ENCODE assay signal across 1 cellular context in genomic region chr6:100167585-100167984, GRCh38.
TF ChIP-seq lines count a peak whose summit lies in the region.

No MANE protein-coding gene starts in this region.

TF ChIP-seq in H1, 55 proteins besides CTCF, POLR2A, EP300 and RAD21:
- TF ChIP-seq CHD7 (IDR thresholded peaks at IDR 0.05; ENCODE audit: insufficient replicate concordance, low read length) (peak; percentile 49), POU5F1 (IDR thresholded peaks at IDR 0.05; ENCODE audit: low read depth, low read length) (0 out of 2 replicates have a peak, but pooled peaks have one; percentile 54), HDAC2 (IDR thresholded peaks at IDR 0.05; ENCODE audit: borderline replicate concordance in 1 of 2, low read depth in 2 of 2, low read length in 2 of 2) (0 out of 4 replicates have a peak, but pooled peaks of 1 of the 2 experiments have one; percentile 59), JUN (IDR thresholded peaks at IDR 0.05; ENCODE audit: low read depth, low read length) (no peak), TEAD4 (IDR thresholded peaks at IDR 0.05; ENCODE audit: low read depth, low read length) (peak; percentile 77)
